In the genomic region with DNA sequence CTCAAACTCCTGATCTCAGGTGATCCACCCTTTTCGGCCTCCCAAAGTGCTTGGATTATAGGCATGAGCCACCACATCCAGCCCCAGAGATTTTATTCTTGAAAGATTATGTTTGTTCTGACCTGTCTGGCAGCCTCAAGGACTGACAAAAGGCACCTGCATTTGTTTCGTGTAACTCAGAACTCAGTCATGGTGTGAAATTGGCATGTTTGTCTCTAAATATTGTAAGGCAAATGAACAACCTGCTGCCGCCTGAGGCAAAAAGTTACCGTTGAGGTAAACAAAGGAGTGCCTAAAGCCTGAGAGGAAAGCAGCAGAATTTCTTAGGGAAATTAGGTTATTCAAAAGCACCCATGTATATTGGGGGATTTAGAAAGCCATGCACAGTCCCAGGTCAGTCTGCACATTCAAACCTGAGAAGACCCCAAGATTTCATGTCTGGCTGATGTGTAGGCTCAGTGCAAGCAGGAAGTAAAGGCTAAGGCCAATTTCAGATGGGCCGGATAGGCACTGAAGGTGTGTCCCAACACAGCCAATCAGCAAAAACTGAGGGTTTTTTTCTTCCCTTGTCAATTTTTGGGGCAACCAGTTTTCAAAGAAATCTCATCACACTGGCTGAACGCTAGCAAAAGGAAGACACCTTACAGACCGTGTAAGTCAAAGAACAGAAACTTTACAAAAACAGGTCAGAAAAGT, we compare ENCODE assay signal across 21 cellular contexts. TPM values are rescaled to one million over a fixed set of nuclear protein-coding genes. Genes with fewer than 3 reads are reported as not detected.
DNase-seq lines count a peak whose midpoint lies in the region; ATAC-seq, FAIRE-seq and TF ChIP-seq lines count a peak whose summit lies in the region.
"Had no signal": no experiment of that assay in that cellular context is flagged by ENCODE, and none has a peak within 500 bp of the region (broad histone marks: within the 10 kb centered on the region; RNA-seq: fewer than 3 reads in every experiment).

No MANE protein-coding gene starts in this region.

- peak overlapping the region; percentile 48; the same call in 1 of the 2 replicates for H2BK20ac ChIP-seq in IMR-90 (ENCODE audit: low read depth, low read length)

- no peak for TF ChIP-seq CTCF in IMR-90 (conservative IDR thresholded peaks at IDR 0.05; ENCODE audit: low read depth, low read length)
- no peak for TF ChIP-seq CTCF in bronchial epithelial cell (IDR thresholded peaks at IDR 0.05; ENCODE audit: insufficient read depth, low read length, severe bottlenecking)
- no peak for TF ChIP-seq CTCF in natural killer cell (IDR thresholded peaks at IDR 0.05)

- H4K91ac ChIP-seq in IMR-90 (ENCODE audit: insufficient read depth, low read depth, low read length) = no peak overlapping the region; the same call in 1 of the 2 replicates

- no peak overlapping the region for H3K27ac Mint-ChIP-seq in activated naive CD8-positive, alpha-beta T cell treated with anti-CD3 and anti-CD28 coated beads, Interleukin-2, amount 10 ng/mL, durations not matched to agents 7 days and 5 days
- no peak overlapping the region for H3K27ac Mint-ChIP-seq in activated naive CD8-positive, alpha-beta T cell treated with anti-CD3 and anti-CD28 coated beads, Interleukin-2, amount 50 U/mL, for 24 hours
- no peak overlapping the region for H3K27ac Mint-ChIP-seq in natural killer cell
- H3K27ac Mint-ChIP-seq: B cell had no signal

- no peak overlapping the region for H3K9ac ChIP-seq in IMR-90 (ENCODE audit: low read depth, low read length)
- H3K9ac ChIP-seq: KMS-11 had no signal

- H3K4ac ChIP-seq in IMR-90 (ENCODE audit: low read depth, low read length) = peak overlapping the region; percentile 23

- no peak overlapping the region for H3K4me2 ChIP-seq in IMR-90 (ENCODE audit: low read depth, low read length)
- H3K4me2 ChIP-seq: KMS-11 had no signal

- TF ChIP-seq RAD21 in IMR-90 (IDR thresholded peaks at IDR 0.05; ENCODE audit: low read length) = no peak

- no peak for FAIRE-seq in bronchial epithelial cell (lab: Jason Lieb, UNC)
- FAIRE-seq: A204.1, D721Med, GM19239 had no signal

- H3K4me3 ChIP-seq in IMR-90 (ENCODE audit: insufficient read depth, low read depth, low read length) (no peak overlapping the region), bronchial epithelial cell (ENCODE audit: low read depth, low read length) (no peak overlapping the region)

- dilution Hi-C loops in IMR-90 (cut with HindIII; ENCODE audit: low sequenced_read_pairs, unreplicated experiment) = no loop called here

- ATAC-seq in activated naive CD8-positive, alpha-beta T cell treated with anti-CD3 and anti-CD28 coated beads, Interleukin-2, amount 10 ng/mL, durations not matched to agents 7 days and 5 days (ENCODE audit: low read depth) = peak; percentile 26
- no peak for ATAC-seq in activated naive CD8-positive, alpha-beta T cell treated with anti-CD3 and anti-CD28 coated beads, Interleukin-2, amount 50 U/mL, for 24 hours
- ATAC-seq in IMR-90 (ENCODE audit: low read depth) (no peak), GM21717 (IDR thresholded peaks at IDR 0.05; ENCODE audit: unreplicated experiment) (no peak), natural killer cell (no peak)
- ATAC-seq: Right ventricle myocardium inferior had no signal

- H2BK5ac ChIP-seq in IMR-90 (ENCODE audit: low read depth, low read length, poor library complexity, severe bottlenecking) = no peak overlapping the region

- H2AFZ ChIP-seq in IMR-90 (replicated peaks; ENCODE audit: low read length, poor library complexity) = no peak overlapping the region

- no peak overlapping the region for H2AK9ac ChIP-seq in IMR-90 (replicated peaks; ENCODE audit: low read depth, low read length, poor library complexity)

- H3K27me3 ChIP-seq in IMR-90 (ENCODE audit: control insufficient read depth, insufficient read depth, low read length) = no peaks in the 10 kb centered on the region
- H3K27me3 ChIP-seq in bronchial epithelial cell (ENCODE audit: control insufficient read depth, insufficient read depth, low read length) = no peaks in the 10 kb centered on the region

- BruUV-seq in IMR-90 (replicated peaks; lab: Mats Ljungman, UMichigan) = no TSS peak

- no peaks in the 10 kb centered on the region for H3K9me1 ChIP-seq in IMR-90 (ENCODE audit: insufficient read depth, low read length)

- H3K23ac ChIP-seq in IMR-90 (ENCODE audit: low read depth, low read length) = no peak overlapping the region

- TF ChIP-seq POLR2A in IMR-90 (IDR thresholded peaks at IDR 0.05; ENCODE audit: low read depth, low read length) = no peak

- no peaks in the 10 kb centered on the region for H4K20me1 ChIP-seq in IMR-90 (ENCODE audit: insufficient read depth, low read length)

- peaks cover 4% of the 10 kb centered on the region for H3K4me1 ChIP-seq in IMR-90 (ENCODE audit: control insufficient read depth, insufficient read depth, low read length)

- H3K4me1 Mint-ChIP-seq in activated naive CD8-positive, alpha-beta T cell treated with anti-CD3 and anti-CD28 coated beads, Interleukin-2, amount 10 ng/mL, durations not matched to agents 7 days and 5 days = no peaks in the 10 kb centered on the region
- no peaks in the 10 kb centered on the region for H3K4me1 Mint-ChIP-seq in activated naive CD8-positive, alpha-beta T cell treated with anti-CD3 and anti-CD28 coated beads, Interleukin-2, amount 50 U/mL, for 24 hours
- no peaks in the 10 kb centered on the region for H3K4me1 Mint-ChIP-seq in natural killer cell

- no peak overlapping the region; the same call in 1 of the 2 replicates for H3K27ac ChIP-seq in IMR-90 (ENCODE audit: insufficient read depth, low read length)
- H3K27ac ChIP-seq: HL-60, KMS-11 had no signal

- no peak overlapping the region for H3K4me3 Mint-ChIP-seq in activated naive CD8-positive, alpha-beta T cell treated with anti-CD3 and anti-CD28 coated beads, Interleukin-2, amount 10 ng/mL, durations not matched to agents 7 days and 5 days
- no peak overlapping the region for H3K4me3 Mint-ChIP-seq in activated naive CD8-positive, alpha-beta T cell treated with anti-CD3 and anti-CD28 coated beads, Interleukin-2, amount 50 U/mL, for 24 hours
- no peak overlapping the region for H3K4me3 Mint-ChIP-seq in natural killer cell
- H3K4me3 Mint-ChIP-seq: B cell had no signal

- no peak overlapping the region for H4K8ac ChIP-seq in IMR-90 (ENCODE audit: low read depth in 2 of 2, low read length in 2 of 2)

- no peak for DNase-seq in activated naive CD8-positive, alpha-beta T cell treated with anti-CD3 and anti-CD28 coated beads, Interleukin-2, amount 10 ng/mL, durations not matched to agents 7 days and 5 days
- DNase-seq in activated naive CD8-positive, alpha-beta T cell treated with anti-CD3 and anti-CD28 coated beads, Interleukin-2, amount 50 U/mL, for 24 hours = no peak
- DNase-seq in IMR-90 (no peak), bronchial epithelial cell (ENCODE audit: low read depth) (peak; percentile 57), NCI-H774 (lab: John Stamatoyannopoulos, UW) (no peak), natural killer cell (no peak)
- DNase-seq: DMS53, NCI-H1105, NCI-H146, NCI-H2029 treated with DMSO at 0.1 percent for 48 hours, NCI-H345, NCI-H524 had no signal

- H3K36me3 ChIP-seq in IMR-90 (ENCODE audit: control insufficient read depth, insufficient read depth, low read length) (no peaks in the 10 kb centered on the region), bronchial epithelial cell (ENCODE audit: control insufficient read depth, insufficient read depth, low read length) (peaks cover 1% of the 10 kb centered on the region)

- H4K5ac ChIP-seq in IMR-90 (ENCODE audit: low read depth, low read length) = no peak overlapping the region

- H3K36me3 Mint-ChIP-seq in activated naive CD8-positive, alpha-beta T cell treated with anti-CD3 and anti-CD28 coated beads, Interleukin-2, amount 10 ng/mL, durations not matched to agents 7 days and 5 days = peaks cover 25% of the 10 kb centered on the region
- H3K36me3 Mint-ChIP-seq in activated naive CD8-positive, alpha-beta T cell treated with anti-CD3 and anti-CD28 coated beads, Interleukin-2, amount 50 U/mL, for 24 hours (ENCODE audit: low read depth) = peaks cover 28% of the 10 kb centered on the region
- H3K36me3 Mint-ChIP-seq in natural killer cell = no peaks in the 10 kb centered on the region

- peak overlapping the region; percentile 1; the same call in 1 of the 2 replicates for H2BK120ac ChIP-seq in IMR-90 (ENCODE audit: low read depth, low read length)

- peaks cover 3 to 11% of the 10 kb centered on the region in 2 experiments; a peak in 2 of 4 replicates for H3K79me1 ChIP-seq in IMR-90 (ENCODE audit: low read depth in 1 of 2, low read length in 2 of 2)

- H3K14ac ChIP-seq in IMR-90 (replicated peaks; ENCODE audit: low read depth, low read length) = no peak overlapping the region

- WGBS in IMR-90 (ENCODE audit: extremely low coverage in 2 of 2, insufficient read length in 1 of 2), 2 experiments = 87% methylated on average over 3 of the region's 7 CpGs; no CpG with 5 or more reads in 1 of the 2 experiments

- H2BK15ac ChIP-seq in IMR-90 (ENCODE audit: low read depth, low read length) = no peak overlapping the region

- no peak overlapping the region for H3K18ac ChIP-seq in IMR-90 (ENCODE audit: low read depth, low read length)

- in situ Hi-C loops in IMR-90 (cut with MboI; ENCODE audit: low sequenced_read_pairs) = no loop called here

- no peaks in the 10 kb centered on the region for H3K9me3 ChIP-seq in IMR-90 (ENCODE audit: control insufficient read depth, insufficient read depth, low read length)

- H3K27me3 Mint-ChIP-seq in activated naive CD8-positive, alpha-beta T cell treated with anti-CD3 and anti-CD28 coated beads, Interleukin-2, amount 10 ng/mL, durations not matched to agents 7 days and 5 days = peaks cover 4% of the 10 kb centered on the region
- peaks cover 2% of the 10 kb centered on the region for H3K27me3 Mint-ChIP-seq in activated naive CD8-positive, alpha-beta T cell treated with anti-CD3 and anti-CD28 coated beads, Interleukin-2, amount 50 U/mL, for 24 hours
- H3K27me3 Mint-ChIP-seq in natural killer cell (ENCODE audit: low read depth in 2 of 2) = no peaks in the 10 kb centered on the region
- H3K27me3 Mint-ChIP-seq: B cell had no signal

- no peak overlapping the region for H3K56ac ChIP-seq in IMR-90 (ENCODE audit: extremely low read depth, insufficient read depth, low read length)

- no peak overlapping the region for H2AK5ac ChIP-seq in IMR-90 (ENCODE audit: low read depth, low read length)

- intact Hi-C loops in IMR-90 (cut with micrococcal nuclease) (no loop called here), natural killer cell (cut with micrococcal nuclease) (no loop called here)

- CTCF ChIA-PET in IMR-90 (lab: Yijun Ruan, JAX) = interaction anchor here (0.6 to 1.1 kb wide), 2 partner anchors 24 to 49 kb away, joined by 3 read pairs; no protein-coding TSS in a partner anchor

- POLR2A ChIA-PET in activated naive CD8-positive, alpha-beta T cell treated with anti-CD3 and anti-CD28 coated beads, Interleukin-2, amount 10 ng/mL, durations not matched to agents 7 days and 5 days (lab: Charles Lee) = no interaction called here
- POLR2A ChIA-PET in IMR-90 (lab: Charles Lee; ENCODE audit: unreplicated experiment) = no interaction called here

- H3K9me3 Mint-ChIP-seq in activated naive CD8-positive, alpha-beta T cell treated with anti-CD3 and anti-CD28 coated beads, Interleukin-2, amount 10 ng/mL, durations not matched to agents 7 days and 5 days = no peaks in the 10 kb centered on the region
- H3K9me3 Mint-ChIP-seq in activated naive CD8-positive, alpha-beta T cell treated with anti-CD3 and anti-CD28 coated beads, Interleukin-2, amount 50 U/mL, for 24 hours = no peaks in the 10 kb centered on the region
- peaks cover 0 to 1% of the 10 kb centered on the region in 2 donors for H3K9me3 Mint-ChIP-seq in natural killer cell

RNA-seq across cellular contexts. Expression of a gene that starts 33.3 kb away (rescaled TPM):
- total RNA-seq in activated naive CD8-positive, alpha-beta T cell treated with anti-CD3 and anti-CD28 coated beads, Interleukin-2, amount 10 ng/mL, durations not matched to agents 7 days and 5 days = under 1 TPM in 1 of 2 experiments, not detected in 1; 0.37 TPM
- 2.3 and 4.4 TPM in 2 replicates for total RNA-seq in IMR-90 (2012; rRNA removed)
- polyA plus RNA-seq in IMR-90 (2012; rRNA removed) = 6.2 and 7.7 TPM in 2 replicates
- polyA plus RNA-seq in IMR-90 (2012; cell fraction: cytosol; rRNA removed) = 4.1 and 7.1 TPM in 2 replicates
- polyA plus RNA-seq in IMR-90 (2012; cell fraction: nucleus; rRNA removed; ENCODE audit: low replicate concordance) = 10.6 and 10.9 TPM in 2 replicates
- 0.26 and 0.38 TPM in 2 replicates for total RNA-seq in bronchial epithelial cell
- total RNA-seq in natural killer cell = 10 to 100 TPM; 19.5 to 24.0 (median 20.3) TPM
- total RNA-seq: H4 had no signal
